ENCODE assay signal across 20 cellular contexts in genomic region chr13:71704650-71705049, GRCh38.
"Had no signal": no experiment of that assay in that cellular context is flagged by ENCODE, and none has a peak within 500 bp of the region (broad histone marks: within the 10 kb centered on the region; RNA-seq: fewer than 3 reads in every experiment).

No MANE protein-coding gene starts in this region.

- H3K9me3 ChIP-seq: adrenal gland, colonic mucosa, esophagus squamous epithelium, lower lobe of right lung, vagina had no signal

- H3K36me3 ChIP-seq: adrenal gland, colonic mucosa, esophagus squamous epithelium, heart right ventricle, lower lobe of right lung, vagina had no signal

- H3K27me3 ChIP-seq: adrenal gland, colonic mucosa, esophagus squamous epithelium, heart right ventricle, vagina had no signal

- H3K4me1 ChIP-seq: adrenal gland, colonic mucosa, esophagus squamous epithelium, lower lobe of right lung, vagina had no signal

- DNase-seq: activated CD4-positive, alpha-beta T cell treated with anti-CD3 and anti-CD28 coated beads for 36 hours; activated CD4-positive, alpha-beta T cell treated with anti-CD3 and anti-CD28 coated beads, Interleukin-2, amount 50 U/mL, for 4 hours; activated CD8-positive, alpha-beta memory T cell treated with anti-CD3 and anti-CD28 coated beads for 24 hours; activated CD8-positive, alpha-beta memory T cell treated with anti-CD3 and anti-CD28 coated beads, Interleukin-2, amount 50 U/mL, for 4 hours; activated naive CD4-positive, alpha-beta T cell; activated T-cell treated with anti-CD3 and anti-CD28 coated beads, Interleukin-2, amount 50 U/mL, for 4 hours; adrenal gland; central memory CD4-positive, alpha-beta T cell; colonic mucosa; esophagus squamous epithelium; heart right ventricle; lower lobe of right lung; naive thymus-derived CD4-positive, alpha-beta T cell; posterior cingulate gyrus; stimulated activated CD4-positive, alpha-beta T cell treated with anti-CD3 and anti-CD28 coated beads, Interleukin-2, amount 100 ng/mL, for 48 hours; stimulated activated CD8-positive, alpha-beta memory T cell treated with anti-CD3 and anti-CD28 coated beads, Interleukin-4, amount 100 ng/mL, for 48 hours; stimulated activated naive B cell treated with anti-CD40 and anti-IgM and Interleukin-4, amounts not matched to agents 10 μg/mL and 1 μg/mL and 100 μg/mL, for 72 hours; trophoblast cell had no signal

- FAIRE-seq: astrocyte had no signal

- H3K4me3 ChIP-seq: adrenal gland, colonic mucosa, esophagus squamous epithelium, heart right ventricle, lower lobe of right lung, vagina had no signal

- H3K27ac ChIP-seq: adrenal gland, colonic mucosa, esophagus squamous epithelium, heart right ventricle, lower lobe of right lung, vagina had no signal
